In genomic region chr2:54944724-54945326, GRCh38 we compare ENCODE assay signal across 19 cellular contexts.
DNase-seq lines count a peak whose midpoint lies in the region; ATAC-seq and TF ChIP-seq lines count a peak whose summit lies in the region.
"Had no signal": no experiment of that assay in that cellular context is flagged by ENCODE, and none has a peak within 500 bp of the region (broad histone marks: within the 10 kb centered on the region; RNA-seq: fewer than 3 reads in every experiment).

No MANE protein-coding gene starts in this region.

- WGBS in suprapubic skin, result 90% methylated on average over 1 of the region's 1 CpG

- intact Hi-C loops in natural killer cell (cut with micrococcal nuclease), result no loop called here

- H3K36me3 Mint-ChIP-seq in HFFc6 (ENCODE audit: low read depth) (no peaks in the 10 kb centered on the region), natural killer cell (no peaks in the 10 kb centered on the region)
- H3K36me3 Mint-ChIP-seq: CD14-positive monocyte had no signal

- H3K9me3 ChIP-seq in RWPE2 (ENCODE audit: severe bottlenecking) (no peaks in the 10 kb centered on the region), suprapubic skin (no peaks in the 10 kb centered on the region)

- H3K36me3 ChIP-seq in RWPE2 (ENCODE audit: low read depth), result no peaks in the 10 kb centered on the region
- no peaks in the 10 kb centered on the region for H3K36me3 ChIP-seq in suprapubic skin

- ATAC-seq in RWPE2 (ENCODE audit: low read depth) (peak; percentile 47), natural killer cell (no peak), HG02852 (IDR thresholded peaks at IDR 0.05; ENCODE audit: unreplicated experiment) (no peak)

- TF ChIP-seq EP300 in suprapubic skin (IDR thresholded peaks at IDR 0.05), result no peak

- DNase-seq in HFFc6 (no peak), RWPE2 (ENCODE audit: low spot score) (no peak), natural killer cell (no peak), suprapubic skin (ENCODE audit: low spot score in 2 of 2) (no peak), foreskin fibroblast (no peak), inferior parietal cortex (ENCODE audit: extremely low spot score) (no peak), NCI-H146 treated with DMSO at 0.1 percent for 48 hours (lab: John Stamatoyannopoulos, UW; ENCODE audit: unreplicated experiment) (no peak)
- DNase-seq: AML-193, DMS 273 treated with DMSO at 0.1 percent for 48 hours, DND-41, NCI-H1092 treated with DMSO at 0.1 percent for 48 hours, NCI-H146, NCI-H2081, NCI-H2171 treated with DMSO at 0.1 percent for 48 hours, NCI-H446 treated with DMSO at 0.1 percent for 48 hours had no signal

- TF ChIP-seq CTCF in HFFc6 (IDR thresholded peaks at IDR 0.05), result no peak
- TF ChIP-seq CTCF in RWPE2 (IDR thresholded peaks at IDR 0.05; ENCODE audit: poor library complexity, severe bottlenecking), result no peak
- TF ChIP-seq CTCF in natural killer cell (IDR thresholded peaks at IDR 0.05), result no peak
- no peak for TF ChIP-seq CTCF in suprapubic skin (IDR thresholded peaks at IDR 0.05)
- TF ChIP-seq CTCF in foreskin fibroblast (IDR thresholded peaks at IDR 0.05; ENCODE audit: low read depth, low read length), result no peak

- H3K9me3 Mint-ChIP-seq in HFFc6 (peaks cover 4% of the 10 kb centered on the region), natural killer cell (no peaks in the 10 kb centered on the region)
- H3K9me3 Mint-ChIP-seq: IgD-negative memory B cell had no signal

- H3K4me1 ChIP-seq in RWPE2 (ENCODE audit: insufficient read depth, poor library complexity, severe bottlenecking), result no peaks in the 10 kb centered on the region
- H3K4me1 ChIP-seq in suprapubic skin, result peaks cover 28% of the 10 kb centered on the region

- H3K4me3 ChIP-seq in RWPE2 (ENCODE audit: severe bottlenecking) (no peak overlapping the region), suprapubic skin (no peak overlapping the region), foreskin fibroblast (ENCODE audit: low read depth in 1 of 2, low read length in 2 of 2) (no peak overlapping the region)

- H3K4me3 Mint-ChIP-seq in HFFc6 (no peak overlapping the region), natural killer cell (no peak overlapping the region)
- H3K4me3 Mint-ChIP-seq: CD14-positive monocyte had no signal

- H3K27me3 ChIP-seq in RWPE2 (ENCODE audit: insufficient read depth, poor library complexity, severe bottlenecking) (no peaks in the 10 kb centered on the region), suprapubic skin (no peaks in the 10 kb centered on the region)

- H3K4me1 Mint-ChIP-seq in HFFc6 (ENCODE audit: low read depth), result peaks cover 38% of the 10 kb centered on the region
- peaks cover 21 to 32% of the 10 kb centered on the region in 2 donors for H3K4me1 Mint-ChIP-seq in natural killer cell
- H3K4me1 Mint-ChIP-seq: CD14-positive monocyte, IgD-negative memory B cell had no signal

- H3K27ac Mint-ChIP-seq in HFFc6 (peak overlapping the region; percentile 76; the same call in 1 of the 2 replicates), natural killer cell (peak overlapping the region; percentile 82 to 86)

- no peak for TF ChIP-seq POLR2A in suprapubic skin (IDR thresholded peaks at IDR 0.05)

- peaks cover 3% of the 10 kb centered on the region for H3K27me3 Mint-ChIP-seq in HFFc6 (ENCODE audit: insufficient read depth)
- no peaks in the 10 kb centered on the region for H3K27me3 Mint-ChIP-seq in natural killer cell (ENCODE audit: low read depth in 2 of 2)
- H3K27me3 Mint-ChIP-seq: IgD-negative memory B cell had no signal

- H3K27ac ChIP-seq in RWPE2 (ENCODE audit: poor library complexity, severe bottlenecking) (no peak overlapping the region), suprapubic skin (peak overlapping the region; percentile 86)
- H3K27ac ChIP-seq: HL-60 had no signal
